In genomic region chr11:48031602-48032001, GRCh38 we compare ENCODE assay signal across 9 cellular contexts. TPM values are rescaled to one million over a fixed set of nuclear protein-coding genes. Genes with fewer than 3 reads are reported as not detected.
A peak's percentile ranks its signal among the peaks of the same experiment; 100 is the strongest.
DNase-seq lines count a peak whose midpoint lies in the region; ATAC-seq and TF ChIP-seq lines count a peak whose summit lies in the region.
"Had no signal": no experiment of that assay in that cellular context is flagged by ENCODE, and none has a peak within 500 bp of the region (broad histone marks: within the 10 kb centered on the region; RNA-seq: fewer than 3 reads in every experiment).

No MANE protein-coding gene starts in this region.

- no peak overlapping the region for H3K4me2 ChIP-seq in neural progenitor cell

- H3K9ac ChIP-seq in neural progenitor cell, result no peak overlapping the region

- peak; percentile 46 for ATAC-seq in GM18505 (IDR thresholded peaks at IDR 0.05; ENCODE audit: unreplicated experiment)
- peak; percentile 37 for ATAC-seq in GM21619 (IDR thresholded peaks at IDR 0.05; ENCODE audit: unreplicated experiment)
- ATAC-seq in GM18520 (IDR thresholded peaks at IDR 0.05; ENCODE audit: unreplicated experiment), result no peak

- H3K9me3 ChIP-seq in neural progenitor cell (ENCODE audit: low read depth), result no peaks in the 10 kb centered on the region

- H3K4me1 Mint-ChIP-seq in neural progenitor cell, result peaks cover 40% of the 10 kb centered on the region

- H3K4me3 Mint-ChIP-seq in neural progenitor cell, result no peak overlapping the region
- H3K4me3 Mint-ChIP-seq: mesothelial cell of epicardium had no signal

- H3K27ac ChIP-seq in neural progenitor cell, result no peak overlapping the region

- H2AFZ ChIP-seq in neural progenitor cell (replicated peaks), result no peak overlapping the region

- H3K27me3 Mint-ChIP-seq in neural progenitor cell (ENCODE audit: insufficient read depth, low read depth), result peaks cover 6% of the 10 kb centered on the region

- no peak overlapping the region for H3K4me3 ChIP-seq in neural progenitor cell

- peaks cover 30% of the 10 kb centered on the region for H3K4me1 ChIP-seq in neural progenitor cell

- no peak for TF ChIP-seq CTCF in neural progenitor cell (IDR thresholded peaks at IDR 0.05)

- no peaks in the 10 kb centered on the region for H3K27me3 ChIP-seq in neural progenitor cell

- TF ChIP-seq POLR2A in GM18505 (IDR thresholded peaks at IDR 0.05; ENCODE audit: borderline replicate concordance, extremely low read depth, insufficient read depth, insufficient read length), result no peak

- peak overlapping the region; percentile 47 for H3K27ac Mint-ChIP-seq in neural progenitor cell
- H3K27ac Mint-ChIP-seq: mesothelial cell of epicardium had no signal

- H3K36me3 ChIP-seq in neural progenitor cell, result no peaks in the 10 kb centered on the region

- no peaks in the 10 kb centered on the region for H3K9me3 Mint-ChIP-seq in neural progenitor cell
- H3K9me3 Mint-ChIP-seq: mesothelial cell of epicardium had no signal

- DNase-seq in NCI-H526 (lab: John Stamatoyannopoulos, UW), result peak; percentile 58 to 81
- DNase-seq in neural progenitor cell (ENCODE audit: low spot score), result no peak
- DNase-seq in DMS 273 (lab: John Stamatoyannopoulos, UW; ENCODE audit: unreplicated experiment), result no peak
- no peak for DNase-seq in NCI-H345 (lab: John Stamatoyannopoulos, UW)
- DNase-seq: NCI-H2081 had no signal

- no peaks in the 10 kb centered on the region for H3F3A ChIP-seq in neural progenitor cell (ENCODE audit: low read depth)

- H3K36me3 Mint-ChIP-seq in neural progenitor cell, result peaks cover 2% of the 10 kb centered on the region
- H3K36me3 Mint-ChIP-seq: mesothelial cell of epicardium had no signal

- peaks cover 6% of the 10 kb centered on the region for H3K79me2 ChIP-seq in neural progenitor cell (ENCODE audit: low read depth)

- peaks cover 14% of the 10 kb centered on the region for H4K20me1 ChIP-seq in neural progenitor cell (ENCODE audit: low read depth)

RNA-seq across cellular contexts. Expression of gene PTPRJ, which starts 51.2 kb away (rescaled TPM):
- total RNA-seq in neural progenitor cell (ENCODE audit: low replicate concordance), result 17.3 and 28.0 TPM in 2 replicates

Comparison
In these comparisons a context has a peak if more than half of its experiments do, and no peak if none do; other contexts are left out.
1. DNase-seq: peak in NCI-H526 (2 of 2); none in neural progenitor cell (single experiment), DMS 273 (single experiment) and NCI-H345 (single experiment).